19 cellular contexts compared by ENCODE assay signal in genomic region chr15:26665950-26666921, GRCh38.
DNase-seq lines count a peak whose midpoint lies in the region; TF ChIP-seq lines count a peak whose summit lies in the region.
"Had no signal": no experiment of that assay in that cellular context is flagged by ENCODE, and none has a peak within 500 bp of the region (broad histone marks: within the 10 kb centered on the region; RNA-seq: fewer than 3 reads in every experiment).

No MANE protein-coding gene starts in this region.

- H3K4me1 ChIP-seq in endodermal cell (ENCODE audit: control insufficient read depth, insufficient read depth, low read length) (peaks cover 3% of the 10 kb centered on the region), neuronal stem cell (ENCODE audit: control insufficient read depth in 2 of 2, insufficient read depth in 1 of 2, low read depth in 1 of 2, low read length in 2 of 2) (peaks cover 0 to 10% of the 10 kb centered on the region in 2 donors)
- no peaks in the 10 kb centered on the region for H3K4me1 ChIP-seq in effector memory CD4-positive, alpha-beta T cell (ENCODE audit: control insufficient read depth, insufficient read depth, low read length, poor library complexity, severe bottlenecking)

- no peak overlapping the region for H2BK12ac ChIP-seq in neuronal stem cell (ENCODE audit: low read length)

- whole genome bisulfite sequencing in endodermal cell (ENCODE audit: insufficient coverage in 1 of 2, insufficient read length in 1 of 2), 2 experiments, result 82 to 85% methylated on average over 11 to 14 of the region's 14 CpGs
- WGBS in neuronal stem cell (ENCODE audit: extremely low coverage in 2 of 2, insufficient read length in 2 of 2, insufficient replicate concordance in 1 of 2), 2 donors, result no CpG with 5 or more reads among the region's 14 CpGs

- no peaks in the 10 kb centered on the region for H3K79me1 ChIP-seq in neuronal stem cell (ENCODE audit: low read depth, low read length)

- no peak overlapping the region for H4K8ac ChIP-seq in neuronal stem cell (ENCODE audit: low read depth, low read length)

- peak; percentile 83 for TF ChIP-seq CTCF in endodermal cell (conservative IDR thresholded peaks at IDR 0.05)

- H3K27ac Mint-ChIP-seq in endodermal cell, result peak overlapping the region; percentile 62
- H3K27ac Mint-ChIP-seq in activated naive CD4-positive, alpha-beta T cell treated with anti-CD3 and anti-CD28 coated beads, Interleukin-2, amount 10 ng/mL, durations not matched to agents 7 days and 5 days, result no peak overlapping the region
- H3K27ac Mint-ChIP-seq: activated naive CD8-positive, alpha-beta T cell treated with anti-CD3 and anti-CD28 coated beads for 36 hours; activated T-cell treated with anti-CD3 and anti-CD28 coated beads, Interleukin-2, amount 50 U/mL, for 24 hours; immature natural killer cell; stimulated activated naive B cell treated with anti-CD40 and anti-IgM and Interleukin-4, amounts not matched to agents 10 μg/mL and 1 μg/mL and 100 μg/mL, for 72 hours had no signal

- H2AFZ ChIP-seq in neuronal stem cell (ENCODE audit: low read length), result no peak overlapping the region

- no peak overlapping the region for H3K4me3 Mint-ChIP-seq in endodermal cell
- H3K4me3 Mint-ChIP-seq in activated naive CD4-positive, alpha-beta T cell treated with anti-CD3 and anti-CD28 coated beads, Interleukin-2, amount 10 ng/mL, durations not matched to agents 7 days and 5 days, result no peak overlapping the region
- H3K4me3 Mint-ChIP-seq: activated naive CD8-positive, alpha-beta T cell treated with anti-CD3 and anti-CD28 coated beads for 36 hours; activated T-cell treated with anti-CD3 and anti-CD28 coated beads, Interleukin-2, amount 50 U/mL, for 24 hours; immature natural killer cell; neural crest cell; stimulated activated naive B cell treated with anti-CD40 and anti-IgM and Interleukin-4, amounts not matched to agents 10 μg/mL and 1 μg/mL and 100 μg/mL, for 72 hours had no signal

- H2BK15ac ChIP-seq in neuronal stem cell (ENCODE audit: low read length), result no peak overlapping the region

- peak overlapping the region; percentile 72 for H3K14ac ChIP-seq in neuronal stem cell (ENCODE audit: low read length)

- H3K9me3 ChIP-seq in endodermal cell (ENCODE audit: control insufficient read depth, low read length), result no peaks in the 10 kb centered on the region
- H3K9me3 ChIP-seq in neuronal stem cell (replicated peaks in 1 of 2; ENCODE audit: control insufficient read depth in 2 of 2, insufficient read depth in 1 of 2, low read depth in 1 of 2, low read length in 2 of 2), result no peaks in the 10 kb centered on the region
- no peaks in the 10 kb centered on the region for H3K9me3 ChIP-seq in effector memory CD4-positive, alpha-beta T cell (ENCODE audit: control insufficient read depth, low read length)
- H3K9me3 ChIP-seq: body of pancreas had no signal

- DNase-seq in G401 (ENCODE audit: low spot score), result peak; percentile 86
- DNase-seq in NCI-H2227 treated with DMSO at 0.1 percent for 48 hours (lab: John Stamatoyannopoulos, UW), result peak; percentile 2
- peak; percentile 91 for DNase-seq in endodermal cell
- no peak for DNase-seq in neuronal stem cell (ENCODE audit: low spot score)
- no peak for DNase-seq in effector memory CD4-positive, alpha-beta T cell
- no peak for DNase-seq in activated naive CD4-positive, alpha-beta T cell treated with anti-CD3 and anti-CD28 coated beads, Interleukin-2, amount 10 ng/mL, durations not matched to agents 7 days and 5 days
- DNase-seq in activated CD4-positive, CD25-positive, alpha-beta regulatory T cell (lab: John Stamatoyannopoulos, UW), result no peak
- DNase-seq: activated CD4-positive, alpha-beta T cell treated with anti-CD3 and anti-CD28 coated beads, Interleukin-2, amount 50 U/mL, for 4 hours; activated naive CD8-positive, alpha-beta T cell treated with anti-CD3 and anti-CD28 coated beads for 36 hours; activated T-cell treated with anti-CD3 and anti-CD28 coated beads, Interleukin-2, amount 50 U/mL, for 24 hours; body of pancreas; dermis blood vessel endothelial cell; immature natural killer cell; NCI-H146; NCI-H524 treated with DMSO at 0.1 percent for 48 hours; stimulated activated naive B cell treated with anti-CD40 and anti-IgM and Interleukin-4, amounts not matched to agents 10 μg/mL and 1 μg/mL and 100 μg/mL, for 72 hours; trophoblast cell had no signal

- no peaks in the 10 kb centered on the region for H3K27me3 ChIP-seq in endodermal cell (ENCODE audit: control insufficient read depth, insufficient read depth, low read length, poor library complexity, severe bottlenecking)
- H3K27me3 ChIP-seq in neuronal stem cell (ENCODE audit: control insufficient read depth in 3 of 3, insufficient read depth in 3 of 3, low read depth in 1 of 3, low read length in 3 of 3), result no peaks in the 10 kb centered on the region
- H3K27me3 ChIP-seq in effector memory CD4-positive, alpha-beta T cell (replicated peaks; ENCODE audit: control insufficient read depth, insufficient read depth, low read length, poor library complexity, severe bottlenecking), result no peaks in the 10 kb centered on the region
- H3K27me3 ChIP-seq: BLaER1, body of pancreas had no signal

- no peak overlapping the region for H2BK5ac ChIP-seq in neuronal stem cell (ENCODE audit: low read length)

- no peak overlapping the region for H4K91ac ChIP-seq in neuronal stem cell (ENCODE audit: low read depth, low read length, poor library complexity)

- no peaks in the 10 kb centered on the region for H3K9me3 Mint-ChIP-seq in endodermal cell
- H3K9me3 Mint-ChIP-seq in activated naive CD4-positive, alpha-beta T cell treated with anti-CD3 and anti-CD28 coated beads, Interleukin-2, amount 10 ng/mL, durations not matched to agents 7 days and 5 days, result peaks cover 10% of the 10 kb centered on the region
- H3K9me3 Mint-ChIP-seq: activated naive CD8-positive, alpha-beta T cell treated with anti-CD3 and anti-CD28 coated beads for 36 hours; neural crest cell had no signal

- H3K4me3 ChIP-seq in endodermal cell (ENCODE audit: low read length) (no peak overlapping the region), neuronal stem cell (ENCODE audit: low read length in 2 of 2) (no peak overlapping the region)
- no peak overlapping the region for H3K4me3 ChIP-seq in effector memory CD4-positive, alpha-beta T cell (ENCODE audit: insufficient read depth, low read depth, low read length, poor library complexity, severe bottlenecking)
- H3K4me3 ChIP-seq: BLaER1, body of pancreas had no signal

- no peak overlapping the region for H3K4me2 ChIP-seq in neuronal stem cell (ENCODE audit: insufficient read depth, low read length, poor library complexity, severe bottlenecking)
- H3K4me2 ChIP-seq: BLaER1 had no signal

- H3K36me3 Mint-ChIP-seq in endodermal cell (ENCODE audit: low read depth), result peaks cover 2% of the 10 kb centered on the region
- H3K36me3 Mint-ChIP-seq in activated naive CD4-positive, alpha-beta T cell treated with anti-CD3 and anti-CD28 coated beads, Interleukin-2, amount 10 ng/mL, durations not matched to agents 7 days and 5 days, result no peaks in the 10 kb centered on the region
- H3K36me3 Mint-ChIP-seq: activated naive CD8-positive, alpha-beta T cell treated with anti-CD3 and anti-CD28 coated beads for 36 hours; immature natural killer cell; stimulated activated naive B cell treated with anti-CD40 and anti-IgM and Interleukin-4, amounts not matched to agents 10 μg/mL and 1 μg/mL and 100 μg/mL, for 72 hours had no signal

- CTCF ChIA-PET in activated naive CD4-positive, alpha-beta T cell treated with anti-CD3 and anti-CD28 coated beads, Interleukin-2, amount 10 ng/mL, durations not matched to agents 7 days and 5 days (lab: Charles Lee), result no interaction called here

- H2AK5ac ChIP-seq in neuronal stem cell (ENCODE audit: low read depth, low read length), result no peak overlapping the region

- in situ Hi-C loops in G401 (cut with HindIII; ENCODE audit: low sequenced_read_pairs), result no loop called here

- H3K27ac ChIP-seq in endodermal cell (ENCODE audit: low read depth, low read length) (no peak overlapping the region), neuronal stem cell (replicated peaks; ENCODE audit: low read length) (no peak overlapping the region)
- no peak overlapping the region for H3K27ac ChIP-seq in effector memory CD4-positive, alpha-beta T cell (ENCODE audit: insufficient read depth, low read length, poor library complexity, severe bottlenecking)
- H3K27ac ChIP-seq: BLaER1, body of pancreas had no signal

- H3K18ac ChIP-seq in neuronal stem cell (ENCODE audit: low read length), result peak overlapping the region; percentile 22

- H3K23ac ChIP-seq in neuronal stem cell (ENCODE audit: low read depth, low read length, poor library complexity), result no peak overlapping the region

- no peak overlapping the region for H2BK120ac ChIP-seq in neuronal stem cell (ENCODE audit: low read depth, low read length)

- H3K27me3 Mint-ChIP-seq in endodermal cell (ENCODE audit: insufficient read depth), result no peaks in the 10 kb centered on the region
- H3K27me3 Mint-ChIP-seq in activated naive CD4-positive, alpha-beta T cell treated with anti-CD3 and anti-CD28 coated beads, Interleukin-2, amount 10 ng/mL, durations not matched to agents 7 days and 5 days, result no peaks in the 10 kb centered on the region
- H3K27me3 Mint-ChIP-seq: activated T-cell treated with anti-CD3 and anti-CD28 coated beads, Interleukin-2, amount 50 U/mL, for 24 hours; stimulated activated naive B cell treated with anti-CD40 and anti-IgM and Interleukin-4, amounts not matched to agents 10 μg/mL and 1 μg/mL and 100 μg/mL, for 72 hours had no signal

- peaks cover 36% of the 10 kb centered on the region for H3K4me1 Mint-ChIP-seq in endodermal cell
- H3K4me1 Mint-ChIP-seq in activated naive CD4-positive, alpha-beta T cell treated with anti-CD3 and anti-CD28 coated beads, Interleukin-2, amount 10 ng/mL, durations not matched to agents 7 days and 5 days, result no peaks in the 10 kb centered on the region
- H3K4me1 Mint-ChIP-seq: activated naive CD8-positive, alpha-beta T cell treated with anti-CD3 and anti-CD28 coated beads for 36 hours; immature natural killer cell; neural crest cell; stimulated activated naive B cell treated with anti-CD40 and anti-IgM and Interleukin-4, amounts not matched to agents 10 μg/mL and 1 μg/mL and 100 μg/mL, for 72 hours had no signal

- no peak overlapping the region for H3K4ac ChIP-seq in neuronal stem cell (ENCODE audit: low read length)

- H3K9ac ChIP-seq in endodermal cell (ENCODE audit: extremely low read depth, low read length, poor library complexity, severe bottlenecking), result no peak overlapping the region
- H3K9ac ChIP-seq in neuronal stem cell (ENCODE audit: low read depth, low read length, poor library complexity), result no peak overlapping the region
- H3K9ac ChIP-seq: BLaER1 had no signal

- no peaks in the 10 kb centered on the region for H3K36me3 ChIP-seq in endodermal cell (ENCODE audit: control insufficient read depth, insufficient read depth, low read length)
- H3K36me3 ChIP-seq in neuronal stem cell (replicated peaks in 1 of 2; ENCODE audit: control insufficient read depth in 2 of 2, insufficient read depth in 2 of 2, low read length in 2 of 2), result no peaks in the 10 kb centered on the region
- H3K36me3 ChIP-seq in effector memory CD4-positive, alpha-beta T cell (ENCODE audit: control insufficient read depth, insufficient read depth, low read length), result no peaks in the 10 kb centered on the region
- H3K36me3 ChIP-seq: BLaER1 had no signal

Comparison
In these comparisons a context has a peak if more than half of its experiments do, and no peak if none do; other contexts are left out.
1. DNase-seq: peak in G401 (single experiment), NCI-H2227 treated with DMSO at 0.1 percent for 48 hours (single experiment) and endodermal cell (single experiment); none in neuronal stem cell (single experiment), effector memory CD4-positive, alpha-beta T cell (0 of 3), activated naive CD4-positive, alpha-beta T cell treated with anti-CD3 and anti-CD28 coated beads, Interleukin-2, amount 10 ng/mL, durations not matched to agents 7 days and 5 days (single experiment) and activated CD4-positive, CD25-positive, alpha-beta regulatory T cell (0 of 4).